9 cellular contexts compared by ENCODE assay signal in the genomic region with DNA sequence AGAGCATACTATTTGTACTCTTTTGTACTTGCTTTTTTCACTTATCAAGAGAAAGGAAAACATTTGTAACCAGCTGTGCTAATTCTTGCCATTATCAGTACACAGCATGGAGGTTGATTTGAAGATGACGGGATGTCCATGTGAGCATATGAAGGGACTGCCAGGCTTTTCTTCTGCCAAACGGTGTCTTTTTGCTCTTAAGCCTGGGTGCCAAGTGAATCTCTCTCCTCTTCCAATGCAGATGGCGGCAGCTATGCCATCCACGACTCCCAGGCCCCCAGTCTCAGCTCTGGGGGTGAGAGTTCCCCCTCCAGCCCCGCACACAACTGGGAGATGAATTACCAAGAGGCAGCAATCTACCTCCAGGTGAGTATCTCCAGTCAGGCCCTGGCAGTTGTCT. TPM values are rescaled to one million over a fixed set of nuclear protein-coding genes. Genes with fewer than 3 reads are reported as not detected.
DNase-seq lines count a peak whose midpoint lies in the region; ATAC-seq, FAIRE-seq and TF ChIP-seq lines count a peak whose summit lies in the region.
"Had no signal": no experiment of that assay in that cellular context is flagged by ENCODE, and none has a peak within 500 bp of the region (broad histone marks: within the 10 kb centered on the region; RNA-seq: fewer than 3 reads in every experiment).

No MANE protein-coding gene starts in this region.

- H2AFZ ChIP-seq in endothelial cell of umbilical vein (ENCODE audit: low read depth, low read length) = no peak overlapping the region
- H2AFZ ChIP-seq in GM23248 = no peak overlapping the region

- CTCF ChIA-PET in CD4-positive, alpha-beta memory T cell (lab: Charles Lee; ENCODE audit: partially characterized antibody) = no interaction called here
- CTCF ChIA-PET in endothelial cell of umbilical vein (lab: Charles Lee) = no interaction called here
- CTCF ChIA-PET in activated CD4-positive, alpha-beta T cell treated with anti-CD3 and anti-CD28 coated beads, Interleukin-2, amount 10 ng/mL, durations not matched to agents 7 days and 5 days (lab: Charles Lee) = interaction anchor here (0.7 to 1.3 kb wide), 3 partner anchors 39 to 186 kb away, joined by 3 to 4 read pairs (median 3); no protein-coding TSS in a partner anchor

- no peaks in the 10 kb centered on the region for H3K9me3 Mint-ChIP-seq in CD4-positive, alpha-beta memory T cell
- H3K9me3 Mint-ChIP-seq in activated CD4-positive, alpha-beta T cell treated with anti-CD3 and anti-CD28 coated beads, Interleukin-2, amount 10 ng/mL, durations not matched to agents 7 days and 5 days = peaks cover 2% of the 10 kb centered on the region

- BruUV-seq in endothelial cell of umbilical vein (replicated peaks; lab: Mats Ljungman, UMichigan) = no TSS peak

- TF ChIP-seq POLR2A in endothelial cell of umbilical vein (IDR thresholded peaks at IDR 0.05; ENCODE audit: low read depth, low read length) = no peak

- H3F3A ChIP-seq in GM23248 (ENCODE audit: insufficient read depth) = no peaks in the 10 kb centered on the region

- no peak for FAIRE-seq in endothelial cell of umbilical vein (lab: Jason Lieb, UNC)

- H3K9ac ChIP-seq in endothelial cell of umbilical vein (replicated peaks; ENCODE audit: extremely low read depth, insufficient read depth, low read length) (no peak overlapping the region), GM23248 (no peak overlapping the region)

- peaks cover 5 to 13% of the 10 kb centered on the region in 2 donors for H3K36me3 Mint-ChIP-seq in CD4-positive, alpha-beta memory T cell
- H3K36me3 Mint-ChIP-seq in activated CD4-positive, alpha-beta T cell treated with anti-CD3 and anti-CD28 coated beads, Interleukin-2, amount 10 ng/mL, durations not matched to agents 7 days and 5 days (ENCODE audit: low read depth) = peaks cover 21% of the 10 kb centered on the region

- no peak for DNase-seq in CD4-positive, alpha-beta memory T cell
- DNase-seq in NCI-H446 treated with DMSO at 0.1 percent for 48 hours (lab: John Stamatoyannopoulos, UW) (peak; percentile 58), endothelial cell of umbilical vein (ENCODE audit: low read depth, low spot score) (no peak), posterior vena cava (ENCODE audit: low spot score) (peak; percentile 26), NCI-H2196 treated with DMSO at 0.1 percent for 48 hours (lab: John Stamatoyannopoulos, UW; ENCODE audit: unreplicated experiment) (no peak), GM23248 (no peak)
- DNase-seq in activated CD4-positive, alpha-beta T cell treated with anti-CD3 and anti-CD28 coated beads, Interleukin-2, amount 10 ng/mL, durations not matched to agents 7 days and 5 days = no peak
- DNase-seq: MV-4-11 had no signal

- POLR2A ChIA-PET in CD4-positive, alpha-beta memory T cell (lab: Charles Lee; ENCODE audit: partially characterized antibody) = no interaction called here
- POLR2A ChIA-PET in endothelial cell of umbilical vein (lab: Charles Lee) = no interaction called here
- POLR2A ChIA-PET in activated CD4-positive, alpha-beta T cell treated with anti-CD3 and anti-CD28 coated beads, Interleukin-2, amount 10 ng/mL, durations not matched to agents 7 days and 5 days (lab: Charles Lee) = no interaction called here

- ATAC-seq in HG02981 (IDR thresholded peaks at IDR 0.05; ENCODE audit: unreplicated experiment) = no peak

- no peak overlapping the region for H3K4me3 ChIP-seq in CD4-positive, alpha-beta memory T cell (ENCODE audit: low read length in 2 of 2)
- H3K4me3 ChIP-seq in endothelial cell of umbilical vein (replicated peaks in 1 of 3; ENCODE audit: insufficient read depth in 1 of 3, low read depth in 1 of 3, low read length in 3 of 3) (no peak overlapping the region), GM23248 (no peak overlapping the region)

- no peaks in the 10 kb centered on the region for H3K79me2 ChIP-seq in endothelial cell of umbilical vein (ENCODE audit: control insufficient read depth, insufficient read depth, low read length)
- no peaks in the 10 kb centered on the region for H3K79me2 ChIP-seq in GM23248 (ENCODE audit: insufficient read depth)

- no peaks in the 10 kb centered on the region for H3K36me3 ChIP-seq in CD4-positive, alpha-beta memory T cell (ENCODE audit: insufficient read depth, low read length)
- H3K36me3 ChIP-seq in endothelial cell of umbilical vein (ENCODE audit: control insufficient read depth in 2 of 2, extremely low read depth in 1 of 2, insufficient read depth in 2 of 2, low read length in 2 of 2) (no peaks in the 10 kb centered on the region), GM23248 (ENCODE audit: low read depth) (no peaks in the 10 kb centered on the region)

- intact Hi-C loops in CD4-positive, alpha-beta memory T cell (cut with micrococcal nuclease) = loop anchor here (5.0 kb wide), 1 partner anchor 53 kb away; no protein-coding TSS in a partner anchor
- intact Hi-C loops in endothelial cell of umbilical vein (cut with micrococcal nuclease) = loop anchor here (1.0 to 2.0 kb wide), 2 partner anchors 13 to 34 kb away; no protein-coding TSS in a partner anchor
- intact Hi-C loops in posterior vena cava (cut with DNase I) = no loop called here

- H3K9me2 ChIP-seq in GM23248 (ENCODE audit: insufficient read depth) = no peaks in the 10 kb centered on the region

- H4K20me1 ChIP-seq in endothelial cell of umbilical vein (replicated peaks; ENCODE audit: control insufficient read depth, extremely low read depth, insufficient read depth, low read length) = no peaks in the 10 kb centered on the region
- H4K20me1 ChIP-seq in GM23248 (ENCODE audit: insufficient read depth) = no peaks in the 10 kb centered on the region

- in situ Hi-C loops in GM23248 (cut with MboI) = no loop called here

- H3K4me1 Mint-ChIP-seq in CD4-positive, alpha-beta memory T cell = peaks cover 19 to 42% (median 33%) of the 10 kb centered on the region in 4 donors
- H3K4me1 Mint-ChIP-seq in activated CD4-positive, alpha-beta T cell treated with anti-CD3 and anti-CD28 coated beads, Interleukin-2, amount 10 ng/mL, durations not matched to agents 7 days and 5 days = peaks cover 43% of the 10 kb centered on the region

- TF ChIP-seq CTCF in endothelial cell of umbilical vein (IDR thresholded peaks at IDR 0.05; ENCODE audit: extremely low read depth in 1 of 2, insufficient read depth in 1 of 2, low read depth in 1 of 2, low read length in 2 of 2) = no peak

- WGBS in GM23248 (ENCODE audit: low coverage in 1 of 2, low lambda C conversion rate in 2 of 2, missing lambda C conversion rate in 2 of 2), 2 experiments = 58 to 64% methylated on average over 4 to 5 of the region's 5 CpGs

- H3K27me3 Mint-ChIP-seq in CD4-positive, alpha-beta memory T cell = no peaks in the 10 kb centered on the region
- no peaks in the 10 kb centered on the region for H3K27me3 Mint-ChIP-seq in activated CD4-positive, alpha-beta T cell treated with anti-CD3 and anti-CD28 coated beads, Interleukin-2, amount 10 ng/mL, durations not matched to agents 7 days and 5 days

- H3K9me1 ChIP-seq in endothelial cell of umbilical vein (replicated peaks; ENCODE audit: control insufficient read depth, extremely low read depth, insufficient read depth, low read length) = no peaks in the 10 kb centered on the region

- dilution Hi-C loops in endothelial cell of umbilical vein (cut with MboI; ENCODE audit: extremely low pct_ligation_motif_present, low sequenced_read_pairs) = no loop called here

- H3K4me1 ChIP-seq in CD4-positive, alpha-beta memory T cell (ENCODE audit: insufficient read depth, low read length) = peaks cover 21% of the 10 kb centered on the region
- peaks cover 13% of the 10 kb centered on the region for H3K4me1 ChIP-seq in endothelial cell of umbilical vein (ENCODE audit: control insufficient read depth, extremely low read depth, insufficient read depth, low read length)
- H3K4me1 ChIP-seq in GM23248 (ENCODE audit: insufficient read depth) = peaks cover 4% of the 10 kb centered on the region; the same call in 1 of the 2 replicates

- H3K9me3 ChIP-seq in CD4-positive, alpha-beta memory T cell (ENCODE audit: control insufficient read depth in 1 of 2, low read length in 2 of 2) = no peaks in the 10 kb centered on the region
- H3K9me3 ChIP-seq in endothelial cell of umbilical vein (replicated peaks; ENCODE audit: control insufficient read depth, insufficient read depth, low read length) = no peaks in the 10 kb centered on the region
- H3K9me3 ChIP-seq in GM23248 (ENCODE audit: low read depth) = no peaks in the 10 kb centered on the region

- H3K27ac Mint-ChIP-seq in CD4-positive, alpha-beta memory T cell = peak overlapping the region in 6 of 7 donors; percentile 38 to 84 (median 74)
- H3K27ac Mint-ChIP-seq in activated CD4-positive, alpha-beta T cell treated with anti-CD3 and anti-CD28 coated beads, Interleukin-2, amount 10 ng/mL, durations not matched to agents 7 days and 5 days = no peak overlapping the region

- no peaks in the 10 kb centered on the region for H3K27me3 ChIP-seq in CD4-positive, alpha-beta memory T cell (ENCODE audit: insufficient read depth, low read length)
- H3K27me3 ChIP-seq in endothelial cell of umbilical vein (ENCODE audit: control insufficient read depth in 2 of 2, insufficient read depth in 2 of 2, low read length in 2 of 2) = no peaks in the 10 kb centered on the region
- no peaks in the 10 kb centered on the region for H3K27me3 ChIP-seq in GM23248 (replicated peaks; ENCODE audit: insufficient read depth)

- H3K4me2 ChIP-seq in endothelial cell of umbilical vein (ENCODE audit: insufficient read depth, low read length) (peak overlapping the region; percentile 22), GM23248 (ENCODE audit: unreplicated experiment) (no peak overlapping the region)

- H3K4me3 Mint-ChIP-seq in CD4-positive, alpha-beta memory T cell = peak overlapping the region in 2 of 8 donors; percentile 15 to 25
- no peak overlapping the region for H3K4me3 Mint-ChIP-seq in activated CD4-positive, alpha-beta T cell treated with anti-CD3 and anti-CD28 coated beads, Interleukin-2, amount 10 ng/mL, durations not matched to agents 7 days and 5 days

- H3K27ac ChIP-seq in CD4-positive, alpha-beta memory T cell (ENCODE audit: low read depth, low read length) = no peak overlapping the region
- no peak overlapping the region for H3K27ac ChIP-seq in endothelial cell of umbilical vein (ENCODE audit: insufficient read depth, low read depth, low read length)
- H3K27ac ChIP-seq in GM23248 = no peak overlapping the region

RNA-seq across cellular contexts. Expression of a gene that starts 38.9 kb away (rescaled TPM):
- 10 to 100 TPM; 79.8 to 94.2 TPM for total RNA-seq in CD4-positive, alpha-beta memory T cell
- 10 to 100 TPM in 1 of 2 donors, 1 to 10 TPM in 1; 8.5 to 19.9 TPM for polyA plus RNA-seq in CD4-positive, alpha-beta memory T cell
- total RNA-seq in endothelial cell of umbilical vein (17.9 and 28.3 TPM in 2 replicates), posterior vena cava (10 to 100 TPM; 28.8 to 50.8 TPM)
- polyA plus RNA-seq in endothelial cell of umbilical vein (18.7 and 19.5 TPM in 2 replicates), GM23248 (2016; fragmentation: Nextera tagmentation; extraction: Ambion mirVana) (15.9 and 17.6 TPM in 2 replicates)
- polyA plus RNA-seq in endothelial cell of umbilical vein (2011; cell fraction: cytosol; rRNA removed) = 11.0 and 12.8 TPM in 2 replicates
- polyA plus RNA-seq in endothelial cell of umbilical vein (2011; cell fraction: nucleus; rRNA removed) = 69.3 and 74.3 TPM in 2 replicates
- 15.9 and 22.7 TPM in 2 replicates for polyA plus RNA-seq in endothelial cell of umbilical vein (2012)
- polyA minus RNA-seq in endothelial cell of umbilical vein = 35.2 and 36.9 TPM in 2 replicates
- 18.6 TPM for polyA minus RNA-seq in endothelial cell of umbilical vein (2011; cell fraction: cytosol; rRNA and poly(A)+ RNA removed)
- polyA minus RNA-seq in endothelial cell of umbilical vein (2011; cell fraction: nucleus; rRNA and poly(A)+ RNA removed) = 34.9 and 40.1 TPM in 2 replicates
- 10 to 100 TPM; 18.6 to 20.9 TPM for total RNA-seq in activated CD4-positive, alpha-beta T cell treated with anti-CD3 and anti-CD28 coated beads, Interleukin-2, amount 10 ng/mL, durations not matched to agents 7 days and 5 days
- 9.0 and 11.6 TPM in 2 replicates for total RNA-seq in GM23248 (2014; rRNA removed; shearing (Covaris generic))

Comparison
In these comparisons a context has a peak if more than half of its experiments do, and no peak if none do; other contexts are left out.
1. DNase-seq: peak in NCI-H446 treated with DMSO at 0.1 percent for 48 hours (single experiment) and posterior vena cava (single experiment); none in CD4-positive, alpha-beta memory T cell (0 of 5), endothelial cell of umbilical vein (single experiment), NCI-H2196 treated with DMSO at 0.1 percent for 48 hours (single experiment), activated CD4-positive, alpha-beta T cell treated with anti-CD3 and anti-CD28 coated beads, Interleukin-2, amount 10 ng/mL, durations not matched to agents 7 days and 5 days (single experiment) and GM23248 (single experiment).
2. intact Hi-C loops: an anchor here in CD4-positive, alpha-beta memory T cell (5.0 kb wide) and endothelial cell of umbilical vein (1.0 to 2.0 kb wide); none called in posterior vena cava.